Comparison of ENCODE assay signal across 9 cellular contexts in the genomic region with DNA sequence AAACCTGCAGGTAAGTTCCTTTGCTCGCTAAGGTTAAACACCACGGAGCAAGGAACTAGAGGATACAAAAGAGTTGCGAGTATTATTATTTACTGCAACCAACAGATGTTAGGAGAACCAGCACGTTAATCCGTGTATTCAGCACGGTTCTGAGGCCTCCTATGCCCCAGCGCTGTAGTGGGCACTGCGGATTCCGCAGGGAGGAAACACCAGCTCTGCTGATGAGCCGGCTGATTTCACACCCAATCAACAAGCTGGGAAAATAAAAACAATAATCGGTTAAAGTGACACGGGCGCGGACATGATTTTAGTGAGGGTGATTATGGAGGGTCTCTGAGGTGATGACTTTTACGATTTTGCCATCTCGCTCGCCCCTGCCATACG. TPM values are rescaled to one million over a fixed set of nuclear protein-coding genes. Genes with fewer than 3 reads are reported as not detected.
DNase-seq lines count a peak whose midpoint lies in the region; TF ChIP-seq lines count a peak whose summit lies in the region.
"Had no signal": no experiment of that assay in that cellular context is flagged by ENCODE, and none has a peak within 500 bp of the region (broad histone marks: within the 10 kb centered on the region; RNA-seq: fewer than 3 reads in every experiment).

No MANE protein-coding gene starts in this region.

- no peaks in the 10 kb centered on the region for H3K9me3 ChIP-seq in WERI-Rb-1 (ENCODE audit: severe bottlenecking)
- no peaks in the 10 kb centered on the region for H3K9me3 ChIP-seq in left ventricle myocardium inferior (replicated peaks)
- H3K9me3 ChIP-seq in skeletal muscle satellite cell (replicated peaks; ENCODE audit: low read length) = no peaks in the 10 kb centered on the region

- H3K9ac ChIP-seq in skeletal muscle satellite cell (ENCODE audit: low read depth, low read length) = peak overlapping the region; percentile 77

- DNase-seq in H7 (no peak), WERI-Rb-1 (no peak), left ventricle myocardium inferior (no peak), NCI-H1092 (lab: John Stamatoyannopoulos, UW) (no peak), NCI-H446 treated with DMSO at 0.1 percent for 48 hours (lab: John Stamatoyannopoulos, UW) (no peak), NK-92 (lab: John Stamatoyannopoulos, UW; ENCODE audit: unreplicated experiment) (no peak), GM19240 (ENCODE audit: insufficient read length, low spot score) (no peak)
- DNase-seq: effector CD8-positive, alpha-beta T cell had no signal

- peak overlapping the region; percentile 77 for H3K4me2 ChIP-seq in skeletal muscle satellite cell (ENCODE audit: low read length)

- H3K4me1 ChIP-seq in left ventricle myocardium inferior (peaks cover 33% of the 10 kb centered on the region), skeletal muscle satellite cell (ENCODE audit: control insufficient read depth, insufficient read depth, low read length) (peaks cover 24% of the 10 kb centered on the region)

- TF ChIP-seq CTCF in WERI-Rb-1 (IDR thresholded peaks at IDR 0.05; ENCODE audit: low read depth, low read length) (no peak), left ventricle myocardium inferior (IDR thresholded peaks at IDR 0.05; ENCODE audit: borderline replicate concordance) (no peak)

- intact Hi-C loops in left ventricle myocardium inferior (cut with micrococcal nuclease) = no loop called here

- H3K36me3 ChIP-seq in H7 (replicated peaks; ENCODE audit: control insufficient read depth, insufficient read depth, low read length) (no peaks in the 10 kb centered on the region), WERI-Rb-1 (no peaks in the 10 kb centered on the region), left ventricle myocardium inferior (no peaks in the 10 kb centered on the region), skeletal muscle satellite cell (ENCODE audit: insufficient read depth, low read length) (no peaks in the 10 kb centered on the region)

- H3K27ac ChIP-seq in WERI-Rb-1 (peak overlapping the region; percentile 81), left ventricle myocardium inferior (replicated peaks) (peak overlapping the region; percentile 81)

- H3K27me3 ChIP-seq in H7 (ENCODE audit: control insufficient read depth, insufficient read depth, low read length) (peaks cover 11% of the 10 kb centered on the region), WERI-Rb-1 (ENCODE audit: insufficient read depth, low read depth, severe bottlenecking) (no peaks in the 10 kb centered on the region), left ventricle myocardium inferior (ENCODE audit: low read depth) (no peaks in the 10 kb centered on the region), skeletal muscle satellite cell (ENCODE audit: control insufficient read depth, insufficient read depth, low read length) (no peaks in the 10 kb centered on the region)

- H3K4me3 ChIP-seq in H7 (ENCODE audit: insufficient read depth, low read depth, low read length) (peak overlapping the region; percentile 78), WERI-Rb-1 (ENCODE audit: low read depth, low read length) (peak overlapping the region; percentile 66), left ventricle myocardium inferior (peak overlapping the region; percentile 78), skeletal muscle satellite cell (ENCODE audit: low read length) (peak overlapping the region; percentile 91)

RNA-seq across cellular contexts. Expression of a gene that starts 0.7 kb away (rescaled TPM):
- 4.1 and 8.9 TPM in 2 replicates for total RNA-seq in H7 (2014; rRNA removed; shearing (Covaris generic))
- 12.2 TPM for total RNA-seq in left ventricle myocardium inferior
- total RNA-seq in skeletal muscle satellite cell (2012; rRNA removed) = 11.4 and 16.4 TPM in 2 replicates

RNA-seq across cellular contexts. Expression of a gene that starts 37.0 kb away (rescaled TPM):
- not detected in 2 replicates for total RNA-seq in H7 (2014; rRNA removed; shearing (Covaris generic))
- 1.1 TPM for total RNA-seq in left ventricle myocardium inferior
- not detected in 2 replicates for total RNA-seq in skeletal muscle satellite cell (2012; rRNA removed)
